9 cellular contexts compared by ENCODE assay signal in genomic region chr16:78705694-78706093, GRCh38.
DNase-seq lines count a peak whose midpoint lies in the region; ATAC-seq and TF ChIP-seq lines count a peak whose summit lies in the region.
"Had no signal": no experiment of that assay in that cellular context is flagged by ENCODE, and none has a peak within 500 bp of the region (broad histone marks: within the 10 kb centered on the region; RNA-seq: fewer than 3 reads in every experiment).

No MANE protein-coding gene starts in this region.

- POLR2A ChIA-PET in Caco-2 (lab: Charles Lee): interaction anchor here (0.6 kb wide), 1 partner anchor 82 kb away, joined by 4 read pairs; no protein-coding TSS in a partner anchor

- no peak overlapping the region for H4K5ac ChIP-seq in H9 (ENCODE audit: insufficient read length, low read depth, low read length)

- no peak overlapping the region for H2AK5ac ChIP-seq in H9 (ENCODE audit: insufficient read length, low read length)

- no peak overlapping the region for H2BK15ac ChIP-seq in H9 (ENCODE audit: low read depth, low read length)

- peak; percentile 42 for ATAC-seq in left lung
- ATAC-seq in HG02759 (IDR thresholded peaks at IDR 0.05; ENCODE audit: unreplicated experiment): no peak

- no peak overlapping the region for H3K56ac ChIP-seq in H9 (ENCODE audit: insufficient read length, low read depth, low read length)

- H3K14ac ChIP-seq in H9 (ENCODE audit: insufficient read depth, low read length): no peak overlapping the region

- no peak overlapping the region for H4K8ac ChIP-seq in H9 (replicated peaks; ENCODE audit: insufficient read length, low read depth, low read length)

- H3K4me1 Mint-ChIP-seq in Caco-2 (ENCODE audit: low read depth, unreplicated experiment) (no peaks in the 10 kb centered on the region), H9 (peaks cover 0 to 10% of the 10 kb centered on the region in 2 experiments; a peak in 2 of 4 replicates)

- no peak overlapping the region for H3K9ac ChIP-seq in H9 (ENCODE audit: extremely low read depth, insufficient read length, low read length)
- H3K9ac ChIP-seq: parathyroid adenoma had no signal

- H3K36me3 ChIP-seq in Caco-2 (ENCODE audit: control insufficient read depth, insufficient read depth, low read length) (no peaks in the 10 kb centered on the region), left lung (no peaks in the 10 kb centered on the region)

- DNase-seq in Caco-2: peak in 1 of 2 experiments; percentile 39
- DNase-seq in H9: no peak
- DNase-seq in left lung: no peak
- DNase-seq in medulla oblongata (ENCODE audit: extremely low spot score): no peak
- DNase-seq in NCI-H69 (lab: John Stamatoyannopoulos, UW): no peak
- no peak for DNase-seq in KG1 (lab: John Stamatoyannopoulos, UW)

- H2BK20ac ChIP-seq in H9 (ENCODE audit: low read depth, low read length, poor library complexity, severe bottlenecking): no peak overlapping the region

- TF ChIP-seq CTCF in Caco-2 (IDR thresholded peaks at IDR 0.05; ENCODE audit: insufficient read depth in 1 of 2, low read depth in 1 of 2, low read length in 1 of 2, severe bottlenecking in 1 of 2, unreplicated experiment in 1 of 2) (peak; percentile 32 to 65), H9 (conservative IDR thresholded peaks at IDR 0.05) (peak; percentile 85), VCaP (conservative IDR thresholded peaks at IDR 0.05) (peak; percentile 51), left lung (IDR thresholded peaks at IDR 0.05) (peak; percentile 23 to 31)

- H3T11ph ChIP-seq in H9 (ENCODE audit: low read length): no peak overlapping the region

- H3K9me3 Mint-ChIP-seq in Caco-2 (ENCODE audit: unreplicated experiment) (peaks cover 13% of the 10 kb centered on the region), H9 (peaks cover 0 to 2% of the 10 kb centered on the region in 2 experiments; a peak in 2 of 5 replicates)

- H3K9me3 ChIP-seq in Caco-2 (0 out of 2 replicates have a peak, but pooled peaks cover 4% of the 10 kb centered on the region), H9 (ENCODE audit: control insufficient read depth, low read depth, low read length) (no peaks in the 10 kb centered on the region), left lung (peaks cover 0 to 12% of the 10 kb centered on the region in 2 donors)

- H3K27me3 ChIP-seq in Caco-2 (replicated peaks; ENCODE audit: control insufficient read depth, insufficient read depth, low read length) (no peaks in the 10 kb centered on the region), H9 (ENCODE audit: insufficient read depth, low read length) (no peaks in the 10 kb centered on the region), left lung (no peaks in the 10 kb centered on the region)

- H2BK120ac ChIP-seq in H9 (ENCODE audit: low read depth, low read length, poor library complexity, severe bottlenecking): no peak overlapping the region

- H3K23me2 ChIP-seq in H9 (ENCODE audit: insufficient read length, low read depth, low read length, poor library complexity, severe bottlenecking): peaks cover 3% of the 10 kb centered on the region

- no peak overlapping the region for H3K4ac ChIP-seq in H9 (ENCODE audit: low read depth, low read length)

- no peak overlapping the region for H2BK5ac ChIP-seq in H9 (ENCODE audit: insufficient read length, low read length)

- H3K4me1 ChIP-seq in Caco-2 (no peaks in the 10 kb centered on the region), H9 (ENCODE audit: insufficient read depth, low read length) (no peaks in the 10 kb centered on the region), left lung (no peaks in the 10 kb centered on the region)
- H3K4me1 ChIP-seq: parathyroid adenoma had no signal

- no peak overlapping the region for H2AFZ ChIP-seq in H9 (ENCODE audit: low read length)
- H2AFZ ChIP-seq: parathyroid adenoma had no signal

- H3K4me3 ChIP-seq in Caco-2 (ENCODE audit: low read depth, low read length) (no peak overlapping the region), left lung (no peak overlapping the region)

- no TSS peak for BruUV-seq in Caco-2 (replicated peaks; lab: Mats Ljungman, UMichigan)

- H3K23ac ChIP-seq in H9 (ENCODE audit: insufficient read length, low read depth, low read length): no peak overlapping the region

- H3K27me3 Mint-ChIP-seq in Caco-2 (ENCODE audit: insufficient read depth, unreplicated experiment) (no peaks in the 10 kb centered on the region), H9 (ENCODE audit: low read depth) (no peaks in the 10 kb centered on the region)

- no CpG with 5 or more reads among the region's 2 CpGs for WGBS in H9 (ENCODE audit: extremely low coverage, insufficient read length, low lambda C conversion rate)

- H3K36me3 Mint-ChIP-seq in Caco-2 (ENCODE audit: insufficient read depth, unreplicated experiment) (no peaks in the 10 kb centered on the region), H9 (ENCODE audit: insufficient read depth in 1 of 3, low read depth in 3 of 3) (no peaks in the 10 kb centered on the region; a peak in 2 of 7 replicates)

- H3K4me2 ChIP-seq in H9 (ENCODE audit: insufficient read depth, insufficient read length, low read length): no peak overlapping the region

- intact Hi-C loops in Caco-2 (cut with micrococcal nuclease; ENCODE audit: unreplicated experiment): loop anchor here (5.0 kb wide), 1 partner anchor 342 kb away; no protein-coding TSS in a partner anchor
- intact Hi-C loops in left lung (cut with DNase I): no loop called here

- H3K4me3 Mint-ChIP-seq in Caco-2 (ENCODE audit: unreplicated experiment) (no peak overlapping the region), H9 (no peak overlapping the region)

- no peak overlapping the region for H3K18ac ChIP-seq in H9 (ENCODE audit: insufficient read length, low read depth, low read length)

- H2BK12ac ChIP-seq in H9 (ENCODE audit: insufficient read length, low read depth, low read length): no peak overlapping the region

- H4K20me1 ChIP-seq in H9 (ENCODE audit: control insufficient read depth, insufficient read depth, insufficient read length): no peaks in the 10 kb centered on the region

- H3K27ac Mint-ChIP-seq in Caco-2 (ENCODE audit: unreplicated experiment) (no peak overlapping the region), H9 (no peak overlapping the region)

- no peak overlapping the region for H3K27ac ChIP-seq in H9 (ENCODE audit: insufficient read length, low read depth, low read length)
- no peak overlapping the region for H3K27ac ChIP-seq in VCaP
- no peak overlapping the region for H3K27ac ChIP-seq in left lung
- H3K27ac ChIP-seq: parathyroid adenoma had no signal

- no peak overlapping the region for H4K91ac ChIP-seq in H9 (ENCODE audit: insufficient read length, low read depth, low read length)

- no peaks in the 10 kb centered on the region for H3K79me1 ChIP-seq in H9 (ENCODE audit: insufficient read depth, low read depth, low read length, poor library complexity, severe bottlenecking)

- H3K79me2 ChIP-seq in H9 (ENCODE audit: insufficient read depth, low read length): no peaks in the 10 kb centered on the region
- H3K79me2 ChIP-seq: parathyroid adenoma had no signal

- CTCF ChIA-PET in Caco-2 (lab: Charles Lee): no interaction called here

Comparison
In these comparisons a context has a peak if more than half of its experiments do, and no peak if none do; other contexts are left out.
1. CTCF ChIP-seq: peak in every context shown above with its lines; median percentile 85 in H9; 51 in VCaP; 48 in Caco-2; 27 in left lung.